ENCODE assay signal across 8 cellular contexts in genomic region chr1:23554481-23555224, GRCh38. TPM values are rescaled to one million over a fixed set of nuclear protein-coding genes. Genes with fewer than 3 reads are reported as not detected.
A peak's percentile ranks its signal among the peaks of the same experiment; 100 is the strongest.
DNase-seq lines count a peak whose midpoint lies in the region; ATAC-seq and TF ChIP-seq lines count a peak whose summit lies in the region.

No MANE protein-coding gene starts in this region.

- no peaks in the 10 kb centered on the region for H3K27me3 ChIP-seq in MM.1S (replicated peaks; ENCODE audit: insufficient read depth, low read length)
- no peaks in the 10 kb centered on the region for H3K27me3 ChIP-seq in thoracic aorta (replicated peaks; ENCODE audit: insufficient read depth)

- H3K9me3 ChIP-seq in ES-I3 (ENCODE audit: control insufficient read depth, insufficient read depth, low read length) (no peaks in the 10 kb centered on the region), MM.1S (replicated peaks; ENCODE audit: insufficient read depth, low read length) (no peaks in the 10 kb centered on the region), thoracic aorta (no peaks in the 10 kb centered on the region)

- CTCF ChIA-PET in activated naive CD4-positive, alpha-beta T cell treated with anti-CD3 and anti-CD28 coated beads, Interleukin-2, amount 10 ng/mL, durations not matched to agents 7 days and 5 days (lab: Charles Lee) = interaction anchor here (0.6 to 22.3 kb wide), 12 partner anchors 9 to 95 kb away, joined by 3 to 715 read pairs (median 6); no protein-coding TSS in a partner anchor

- TF ChIP-seq CTCF in MM.1S (IDR thresholded peaks at IDR 0.05; ENCODE audit: low read length) = peak; percentile 19; the same call in 1 of the 2 replicates
- TF ChIP-seq CTCF in osteocyte (IDR thresholded peaks at IDR 0.05) = peak; percentile 37
- peak; percentile 18 for TF ChIP-seq CTCF in thoracic aorta (IDR thresholded peaks at IDR 0.05)

- H3K4me1 ChIP-seq in ES-I3 (ENCODE audit: insufficient read depth, low read length) (peaks cover 6% of the 10 kb centered on the region), MM.1S (ENCODE audit: low read length) (peaks cover 28% of the 10 kb centered on the region), thoracic aorta (ENCODE audit: control insufficient read depth in 1 of 2, low read depth in 2 of 2) (peaks cover 10 to 20% of the 10 kb centered on the region in 2 donors)

- peak overlapping the region; percentile 90 for H3K4me3 Mint-ChIP-seq in activated naive CD4-positive, alpha-beta T cell treated with anti-CD3 and anti-CD28 coated beads, Interleukin-2, amount 10 ng/mL, durations not matched to agents 7 days and 5 days
- peak overlapping the region; percentile 78 for H3K4me3 Mint-ChIP-seq in osteocyte (ENCODE audit: unreplicated experiment)

- no peaks in the 10 kb centered on the region for H4K20me1 ChIP-seq in MM.1S (ENCODE audit: insufficient read depth, low read length)

- H3K9me2 ChIP-seq in MM.1S (replicated peaks; ENCODE audit: insufficient read depth, low read length) = no peaks in the 10 kb centered on the region

- H3K4me3 ChIP-seq in MM.1S (ENCODE audit: low read length) (peak overlapping the region; percentile 76), thoracic aorta (peak overlapping the region; percentile 93)

- H3K27me3 Mint-ChIP-seq in activated naive CD4-positive, alpha-beta T cell treated with anti-CD3 and anti-CD28 coated beads, Interleukin-2, amount 10 ng/mL, durations not matched to agents 7 days and 5 days = peaks cover 32% of the 10 kb centered on the region
- no peaks in the 10 kb centered on the region for H3K27me3 Mint-ChIP-seq in osteocyte (ENCODE audit: unreplicated experiment)

- peaks cover 33% of the 10 kb centered on the region; the same call in 1 of the 2 replicates for H3F3A ChIP-seq in MM.1S (ENCODE audit: insufficient read depth, low read length)

- peaks cover 9% of the 10 kb centered on the region for H3K79me2 ChIP-seq in MM.1S (ENCODE audit: low read length)

- ATAC-seq in thoracic aorta (ENCODE audit: insufficient number of reproducible peaks, low FRiP score, low read depth) = peak; percentile 57

- peak overlapping the region; percentile 76 for H3K9ac ChIP-seq in ES-I3 (ENCODE audit: low read depth, low read length)
- peak overlapping the region; percentile 81 for H3K9ac ChIP-seq in MM.1S (ENCODE audit: low read length)

- H3K27ac ChIP-seq in MM.1S (ENCODE audit: low read length) = peak overlapping the region; percentile 41; the same call in 1 of the 2 replicates
- peak overlapping the region; percentile 92 to 94 for H3K27ac ChIP-seq in thoracic aorta

- H3K9me3 Mint-ChIP-seq in activated naive CD4-positive, alpha-beta T cell treated with anti-CD3 and anti-CD28 coated beads, Interleukin-2, amount 10 ng/mL, durations not matched to agents 7 days and 5 days = no peaks in the 10 kb centered on the region
- H3K9me3 Mint-ChIP-seq in osteocyte (ENCODE audit: unreplicated experiment) = no peaks in the 10 kb centered on the region

- H3K4me1 Mint-ChIP-seq in activated naive CD4-positive, alpha-beta T cell treated with anti-CD3 and anti-CD28 coated beads, Interleukin-2, amount 10 ng/mL, durations not matched to agents 7 days and 5 days = peaks cover 51% of the 10 kb centered on the region
- peaks cover 50% of the 10 kb centered on the region for H3K4me1 Mint-ChIP-seq in osteocyte (ENCODE audit: unreplicated experiment)

- peak overlapping the region; percentile 99 for H3K4me2 ChIP-seq in MM.1S (ENCODE audit: low read depth, low read length)

- H3K36me3 ChIP-seq in ES-I3 (ENCODE audit: insufficient read depth, low read length) (no peaks in the 10 kb centered on the region), MM.1S (replicated peaks; ENCODE audit: insufficient read depth, low read length) (no peaks in the 10 kb centered on the region), thoracic aorta (peaks cover 13% of the 10 kb centered on the region)

- peak overlapping the region; percentile 80 for H2AFZ ChIP-seq in MM.1S (ENCODE audit: low read length)

- DNase-seq in GOT3 (lab: John Stamatoyannopoulos, UW) = peak; percentile 38
- DNase-seq in MM.1S = peak; percentile 92
- DNase-seq in SHP77 (lab: John Stamatoyannopoulos, UW) = peak; percentile 85 to 89
- DNase-seq in activated naive CD4-positive, alpha-beta T cell treated with anti-CD3 and anti-CD28 coated beads, Interleukin-2, amount 10 ng/mL, durations not matched to agents 7 days and 5 days = peak; percentile 88
- DNase-seq in glomerular visceral epithelial cell (ENCODE audit: extremely low spot score) = peak; percentile 94
- DNase-seq in osteocyte (ENCODE audit: extremely low spot score, unreplicated experiment) = peak; percentile 95
- no peak for DNase-seq in thoracic aorta (ENCODE audit: low spot score)

- H3K27ac Mint-ChIP-seq in activated naive CD4-positive, alpha-beta T cell treated with anti-CD3 and anti-CD28 coated beads, Interleukin-2, amount 10 ng/mL, durations not matched to agents 7 days and 5 days = peak overlapping the region; percentile 91
- H3K27ac Mint-ChIP-seq in osteocyte (ENCODE audit: unreplicated experiment) = peak overlapping the region; percentile 97

- peaks cover 12% of the 10 kb centered on the region for H3K36me3 Mint-ChIP-seq in activated naive CD4-positive, alpha-beta T cell treated with anti-CD3 and anti-CD28 coated beads, Interleukin-2, amount 10 ng/mL, durations not matched to agents 7 days and 5 days
- H3K36me3 Mint-ChIP-seq in osteocyte (ENCODE audit: unreplicated experiment) = peaks cover 4% of the 10 kb centered on the region

RNA-seq across cellular contexts. Expression of gene ID3, which starts 4.6 kb away (rescaled TPM):
- total RNA-seq in osteocyte (73.5 and 86.9 TPM in 2 replicates), thoracic aorta (100 to 1,000 TPM; 309 to 692 TPM)

RNA-seq across cellular contexts. Expression of gene E2F2, which starts 23.6 kb away (rescaled TPM):
- total RNA-seq in osteocyte (1.3 TPM in 2 replicates), thoracic aorta (under 1 TPM; 0.14 to 0.35 TPM)
